In genomic region chr11:133681901-133682300, GRCh38 we compare ENCODE assay signal across 13 cellular contexts.
DNase-seq lines count a peak whose midpoint lies in the region; ATAC-seq and TF ChIP-seq lines count a peak whose summit lies in the region.
"Had no signal": no experiment of that assay in that cellular context is flagged by ENCODE, and none has a peak within 500 bp of the region (broad histone marks: within the 10 kb centered on the region; RNA-seq: fewer than 3 reads in every experiment).

No MANE protein-coding gene starts in this region.

- CTCF ChIA-PET in RWPE1 (lab: Yijun Ruan, JAX): no interaction called here

- no peak for TF ChIP-seq CTCF in RWPE1 (conservative IDR thresholded peaks at IDR 0.05; ENCODE audit: low read depth)

- POLR2A ChIA-PET in RWPE1 (lab: Yijun Ruan, JAX; ENCODE audit: low non-redundant PET): no interaction called here

- ATAC-seq in GM21360 (IDR thresholded peaks at IDR 0.05; ENCODE audit: unreplicated experiment): no peak
- ATAC-seq: left lung had no signal

- DNase-seq in DMS 273 treated with DMSO at 0.1 percent for 48 hours (lab: John Stamatoyannopoulos, UW) (peak; percentile 36), NCI-H128 (lab: John Stamatoyannopoulos, UW; ENCODE audit: unreplicated experiment) (peak; percentile 11), NCI-H748 treated with DMSO at 0.1 percent for 48 hours (lab: John Stamatoyannopoulos, UW) (peak; percentile 63), iPS DF 19.7 (ENCODE audit: low read depth, low spot score) (peak; percentile 20), RWPE1 (ENCODE audit: low spot score) (no peak), 8988T (no peak), NCI-H187 (lab: John Stamatoyannopoulos, UW) (no peak)
- DNase-seq: activated CD4-positive, alpha-beta T cell treated with anti-CD3 and anti-CD28 coated beads, Interleukin-2, amount 50 U/mL, for 1 hour; left lung; naive B cell; SIG-M5 had no signal

- no peak overlapping the region for H3K27ac ChIP-seq in RWPE1
- H3K27ac ChIP-seq: left lung, suprapubic skin had no signal

Comparison
In these comparisons a context has a peak if more than half of its experiments do, and no peak if none do; other contexts are left out.
1. DNase-seq: peak in DMS 273 treated with DMSO at 0.1 percent for 48 hours (single experiment), NCI-H128 (single experiment), NCI-H748 treated with DMSO at 0.1 percent for 48 hours (single experiment) and iPS DF 19.7 (single experiment); none in RWPE1 (single experiment), 8988T (single experiment) and NCI-H187 (0 of 2).